Comparison of ENCODE assay signal across 14 cellular contexts in the genomic region with DNA sequence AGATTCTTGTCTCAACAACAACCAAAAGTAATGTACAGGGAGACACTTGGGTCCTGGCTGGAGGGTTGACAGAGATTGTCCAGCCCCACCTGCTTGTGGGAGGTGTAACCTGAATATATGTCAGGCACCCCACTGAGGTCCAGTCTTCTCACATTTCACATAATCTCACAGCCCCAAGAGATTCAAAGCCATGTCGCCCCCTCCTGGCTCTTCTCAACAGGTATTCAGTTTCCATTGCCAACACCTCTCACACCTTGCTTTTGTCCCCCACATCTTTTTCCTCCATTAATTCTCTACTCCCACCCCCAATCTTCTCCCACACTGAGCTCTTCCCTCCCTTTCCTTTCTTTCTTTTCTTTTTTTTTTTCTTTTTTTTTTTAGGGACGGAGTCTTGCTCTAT. TPM values are rescaled to one million over a fixed set of nuclear protein-coding genes. Genes with fewer than 3 reads are reported as not detected.
DNase-seq lines count a peak whose midpoint lies in the region; TF ChIP-seq lines count a peak whose summit lies in the region.
"Had no signal": no experiment of that assay in that cellular context is flagged by ENCODE, and none has a peak within 500 bp of the region (broad histone marks: within the 10 kb centered on the region; RNA-seq: fewer than 3 reads in every experiment).

No MANE protein-coding gene starts in this region.

- H3K4me1 ChIP-seq in transverse colon, result peaks cover 4 to 10% (median 9%) of the 10 kb centered on the region in 4 donors

- H3K4me3 ChIP-seq in transverse colon, result no peak overlapping the region
- H3K4me3 ChIP-seq: vagina had no signal

- peaks cover 41% of the 10 kb centered on the region for H3K27me3 ChIP-seq in transverse colon
- H3K27me3 ChIP-seq: vagina had no signal

- H3K4me3 Mint-ChIP-seq in activated CD4-positive, alpha-beta T cell treated with anti-CD3 and anti-CD28 coated beads, Interleukin-2, amount 10 ng/mL, durations not matched to agents 7 days and 5 days, result no peak overlapping the region
- H3K4me3 Mint-ChIP-seq in HFFc6, result no peak overlapping the region
- H3K4me3 Mint-ChIP-seq: mesothelial cell of epicardium; T-helper 2 cell treated with Interferon-gamma antibody and Interleukin-4, amounts not matched to agents 5 μg/mL and 100 μg/mL, for 36 hours had no signal

- no peak for TF ChIP-seq EP300 in transverse colon (IDR thresholded peaks at IDR 0.05; ENCODE audit: low read depth)

- in situ Hi-C loops in transverse colon (cut with MboI; ENCODE audit: low pct_ligation_motif_present in 1 of 4, low pct_unique_long_range_greater_than_20kb in 1 of 4, low sequenced_read_pairs in 3 of 4), result no loop called here

- TF ChIP-seq CTCF in HFFc6 (IDR thresholded peaks at IDR 0.05) (peak; percentile 55), transverse colon (IDR thresholded peaks at IDR 0.05) (no peak)

- H3K9me3 ChIP-seq in transverse colon, result no peaks in the 10 kb centered on the region
- H3K9me3 ChIP-seq: vagina had no signal

- TF ChIP-seq POLR2A in transverse colon (IDR thresholded peaks at IDR 0.05), result no peak

- DNase-seq in activated CD4-positive, alpha-beta T cell treated with anti-CD3 and anti-CD28 coated beads, Interleukin-2, amount 10 ng/mL, durations not matched to agents 7 days and 5 days, result no peak
- DNase-seq in activated CD4-positive, alpha-beta T cell treated with anti-CD3 and anti-CD28 coated beads for 1 hour, result no peak
- DNase-seq in HFFc6 (no peak), SW480 (ENCODE audit: low spot score) (peak; percentile 33), left kidney (ENCODE audit: low read depth, low spot score) (peak; percentile 14), NCI-H1930 (lab: John Stamatoyannopoulos, UW) (no peak), transverse colon (no peak), hypothalamus (lab: John Stamatoyannopoulos, UW) (no peak)
- DNase-seq: GDM1, NCI-H1105 treated with DMSO at 0.1 percent for 48 hours had no signal

- peaks cover 2% of the 10 kb centered on the region for H3K4me1 Mint-ChIP-seq in activated CD4-positive, alpha-beta T cell treated with anti-CD3 and anti-CD28 coated beads, Interleukin-2, amount 10 ng/mL, durations not matched to agents 7 days and 5 days
- H3K4me1 Mint-ChIP-seq in HFFc6 (ENCODE audit: low read depth), result peaks cover 30% of the 10 kb centered on the region
- H3K4me1 Mint-ChIP-seq: mesothelial cell of epicardium had no signal

- no peak overlapping the region for H3K27ac ChIP-seq in transverse colon
- H3K27ac ChIP-seq: parathyroid adenoma, vagina had no signal

- CTCF ChIA-PET in activated CD4-positive, alpha-beta T cell treated with anti-CD3 and anti-CD28 coated beads, Interleukin-2, amount 10 ng/mL, durations not matched to agents 7 days and 5 days (lab: Charles Lee), result interaction anchor here (0.6 to 1.4 kb wide), 2 partner anchors 44 to 303 kb away, joined by 3 to 4 read pairs; no protein-coding TSS in a partner anchor

- H3K36me3 ChIP-seq in transverse colon, result no peaks in the 10 kb centered on the region
- H3K36me3 ChIP-seq: vagina had no signal

- 20 to 60% methylated on average over 2 of the region's 2 CpGs for WGBS in transverse colon (ENCODE audit: low coverage in 1 of 2), 2 donors

- POLR2A ChIA-PET in activated CD4-positive, alpha-beta T cell treated with anti-CD3 and anti-CD28 coated beads, Interleukin-2, amount 10 ng/mL, durations not matched to agents 7 days and 5 days (lab: Charles Lee), result no interaction called here

- intact Hi-C loops in transverse colon (cut with DNase I; ENCODE audit: low total_unique reads), result no loop called here

- H3K36me3 Mint-ChIP-seq in activated CD4-positive, alpha-beta T cell treated with anti-CD3 and anti-CD28 coated beads, Interleukin-2, amount 10 ng/mL, durations not matched to agents 7 days and 5 days (ENCODE audit: low read depth), result no peaks in the 10 kb centered on the region
- H3K36me3 Mint-ChIP-seq in HFFc6 (ENCODE audit: low read depth), result 0 out of 2 replicates have a peak, but pooled peaks cover 2% of the 10 kb centered on the region
- H3K36me3 Mint-ChIP-seq: mesothelial cell of epicardium had no signal

- peaks cover 36% of the 10 kb centered on the region for H3K27me3 Mint-ChIP-seq in activated CD4-positive, alpha-beta T cell treated with anti-CD3 and anti-CD28 coated beads, Interleukin-2, amount 10 ng/mL, durations not matched to agents 7 days and 5 days
- peaks cover 8% of the 10 kb centered on the region for H3K27me3 Mint-ChIP-seq in HFFc6 (ENCODE audit: insufficient read depth)

- no peaks in the 10 kb centered on the region for H3K9me3 Mint-ChIP-seq in activated CD4-positive, alpha-beta T cell treated with anti-CD3 and anti-CD28 coated beads, Interleukin-2, amount 10 ng/mL, durations not matched to agents 7 days and 5 days
- H3K9me3 Mint-ChIP-seq in HFFc6, result no peaks in the 10 kb centered on the region
- H3K9me3 Mint-ChIP-seq: mesothelial cell of epicardium; T-helper 2 cell treated with Interferon-gamma antibody and Interleukin-4, amounts not matched to agents 5 μg/mL and 100 μg/mL, for 36 hours had no signal

- peak overlapping the region; percentile 54 for H3K27ac Mint-ChIP-seq in activated CD4-positive, alpha-beta T cell treated with anti-CD3 and anti-CD28 coated beads, Interleukin-2, amount 10 ng/mL, durations not matched to agents 7 days and 5 days
- H3K27ac Mint-ChIP-seq in HFFc6, result no peak overlapping the region
- H3K27ac Mint-ChIP-seq: mesothelial cell of epicardium; T-helper 2 cell treated with Interferon-gamma antibody and Interleukin-4, amounts not matched to agents 5 μg/mL and 100 μg/mL, for 36 hours had no signal

RNA-seq across cellular contexts. Expression of a gene that starts 11.2 kb away (rescaled TPM):
- under 1 TPM; 0.02 to 0.04 TPM for total RNA-seq in activated CD4-positive, alpha-beta T cell treated with anti-CD3 and anti-CD28 coated beads, Interleukin-2, amount 10 ng/mL, durations not matched to agents 7 days and 5 days
- under 1 TPM; 0.07 to 0.71 (median 0.21) TPM for total RNA-seq in HFFc6 (2021; fragmentation: NEBNext Ultra II Directional; extraction: Animal tissue kit (Norgen Biotek cat#: 25700))
- total RNA-seq in transverse colon, result 1 to 10 TPM in 1 of 4 donors, under 1 TPM in 3; under 0.01 to 1.9 (median 0.30) TPM

RNA-seq across cellular contexts. Expression of a gene that starts 42.3 kb away (rescaled TPM):
- 10 to 100 TPM; 75.3 to 75.7 TPM for total RNA-seq in activated CD4-positive, alpha-beta T cell treated with anti-CD3 and anti-CD28 coated beads, Interleukin-2, amount 10 ng/mL, durations not matched to agents 7 days and 5 days
- total RNA-seq in HFFc6 (2021; fragmentation: NEBNext Ultra II Directional; extraction: Animal tissue kit (Norgen Biotek cat#: 25700)), result 10 to 100 TPM; 56.0 to 77.9 (median 68.2) TPM
- 100 to 1,000 TPM in 2 of 4 donors, 10 to 100 TPM in 2; 30.2 to 159 (median 68.0) TPM for total RNA-seq in transverse colon

Comparison
In these comparisons a context has a peak if more than half of its experiments do, and no peak if none do; other contexts are left out.
1. DNase-seq: peak in SW480 (single experiment) and left kidney (single experiment); none in activated CD4-positive, alpha-beta T cell treated with anti-CD3 and anti-CD28 coated beads, Interleukin-2, amount 10 ng/mL, durations not matched to agents 7 days and 5 days (single experiment), activated CD4-positive, alpha-beta T cell treated with anti-CD3 and anti-CD28 coated beads for 1 hour (single experiment), HFFc6 (single experiment), NCI-H1930 (0 of 2), transverse colon (single experiment) and hypothalamus (0 of 51).